ENCODE assay signal across 8 cellular contexts in genomic region chr7:70736715-70737460, GRCh38.
DNase-seq lines count a peak whose midpoint lies in the region; ATAC-seq and TF ChIP-seq lines count a peak whose summit lies in the region.

No MANE protein-coding gene starts in this region.

- no peak for TF ChIP-seq EP300 in stomach (IDR thresholded peaks at IDR 0.05)

- H3K4me1 ChIP-seq in stomach, result peaks cover 15 to 63% (median 38%) of the 10 kb centered on the region in 4 donors

- WGBS in stomach, 5 donors, result 16 to 30% (median 26%) methylated on average over 11 of the region's 11 CpGs

- TF ChIP-seq POLR2A in stomach (IDR thresholded peaks at IDR 0.05), result no peak

- no peaks in the 10 kb centered on the region for H3K9me3 ChIP-seq in stomach

- peak overlapping the region in 2 of 5 donors; percentile 24 to 48 for H3K27ac ChIP-seq in stomach

- H3K36me3 ChIP-seq in stomach, result no peaks in the 10 kb centered on the region

- peak; percentile 79 for ATAC-seq in left ventricle myocardium superior
- ATAC-seq in GM21381 (IDR thresholded peaks at IDR 0.05; ENCODE audit: unreplicated experiment), result no peak

- DNase-seq in GM12865 (ENCODE audit: low read depth) (no peak), amniotic epithelial cell (ENCODE audit: low read depth) (peak; percentile 93), left ventricle myocardium superior (no peak), stomach (no peak), foreskin melanocyte (no peak), inferior parietal cortex (ENCODE audit: extremely low spot score) (no peak)
- no peak for DNase-seq in stimulated activated CD4-positive, alpha-beta T cell treated with anti-CD3 and anti-CD28 coated beads, Interleukin-12 subunit alpha, Interleukin-12 subunit beta, amount 100 ng/mL, for 4 hours

- H3K27me3 ChIP-seq in stomach, result no peaks in the 10 kb centered on the region

- H3K4me3 ChIP-seq in GM12865 (ENCODE audit: low read depth, low read length), result peak overlapping the region; percentile 3; the same call in 1 of the 2 replicates
- H3K4me3 ChIP-seq in stomach, result peak overlapping the region in 3 of 4 donors; percentile 4 to 29 (median 10)

- intact Hi-C loops in left ventricle myocardium superior (cut with micrococcal nuclease) (no loop called here), stomach (cut with DNase I; ENCODE audit: low total_unique reads) (no loop called here)

- TF ChIP-seq CTCF in GM12865 (IDR thresholded peaks at IDR 0.05; ENCODE audit: insufficient read depth, low read depth, low read length, missing control alignments) (no peak), stomach (IDR thresholded peaks at IDR 0.05) (no peak)
